In the genomic region with DNA sequence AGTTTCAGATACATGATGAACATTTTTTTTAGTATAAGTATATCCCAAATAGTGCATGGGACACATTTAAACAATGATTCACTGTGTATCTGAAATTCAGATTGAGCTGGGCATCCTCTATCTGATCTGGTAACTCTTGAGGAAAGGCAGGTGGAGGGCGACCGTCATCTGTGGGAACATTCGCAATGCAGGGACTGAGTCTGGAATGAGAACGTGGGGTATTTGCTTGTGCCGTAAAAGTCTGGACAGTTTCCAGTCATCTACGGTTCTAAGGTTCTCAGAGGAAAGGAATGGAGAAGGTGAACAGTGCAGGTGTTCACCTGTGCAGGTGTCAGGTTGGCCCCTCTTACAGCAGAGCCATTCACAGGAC, we compare ENCODE assay signal across 16 cellular contexts. TPM values are rescaled to one million over a fixed set of nuclear protein-coding genes. Genes with fewer than 3 reads are reported as not detected.
DNase-seq lines count a peak whose midpoint lies in the region; ATAC-seq and TF ChIP-seq lines count a peak whose summit lies in the region.
"Had no signal": no experiment of that assay in that cellular context is flagged by ENCODE, and none has a peak within 500 bp of the region (broad histone marks: within the 10 kb centered on the region; RNA-seq: fewer than 3 reads in every experiment).

No MANE protein-coding gene starts in this region.

- H3K27me3 Mint-ChIP-seq in memory B cell (peaks cover 2% of the 10 kb centered on the region), osteocyte (ENCODE audit: unreplicated experiment) (no peaks in the 10 kb centered on the region)

- H3K36me3 Mint-ChIP-seq in memory B cell = no peaks in the 10 kb centered on the region
- no peaks in the 10 kb centered on the region for H3K36me3 Mint-ChIP-seq in osteocyte (ENCODE audit: unreplicated experiment)
- H3K36me3 Mint-ChIP-seq: CD4-positive, CD25-positive, alpha-beta regulatory T cell had no signal

- H3K4me1 Mint-ChIP-seq in memory B cell (peaks cover 22% of the 10 kb centered on the region), osteocyte (ENCODE audit: unreplicated experiment) (peaks cover 74% of the 10 kb centered on the region)

- H3K4me3 ChIP-seq in DOHH2 (ENCODE audit: low read length) = no peak overlapping the region
- no peak overlapping the region for H3K4me3 ChIP-seq in SJCRH30
- no peak overlapping the region for H3K4me3 ChIP-seq in mesendoderm (ENCODE audit: low read length)
- H3K4me3 ChIP-seq: A549 had no signal

- H3K4me3 Mint-ChIP-seq in memory B cell = peak overlapping the region; percentile 29
- no peak overlapping the region for H3K4me3 Mint-ChIP-seq in osteocyte (ENCODE audit: unreplicated experiment)
- H3K4me3 Mint-ChIP-seq: CD4-positive, CD25-positive, alpha-beta regulatory T cell had no signal

- H3K9me3 ChIP-seq in DOHH2 (ENCODE audit: control insufficient read depth, insufficient read depth, low read length) = no peaks in the 10 kb centered on the region
- H3K9me3 ChIP-seq in SJCRH30 (replicated peaks) = no peaks in the 10 kb centered on the region
- H3K9me3 ChIP-seq: A549 had no signal

- H4K20me1 ChIP-seq in DOHH2 (ENCODE audit: control insufficient read depth, insufficient read depth, low read depth, low read length) = peaks cover 57% of the 10 kb centered on the region

- H3K79me1 ChIP-seq in mesendoderm (ENCODE audit: low read length) = no peaks in the 10 kb centered on the region

- H3K27ac ChIP-seq in DOHH2 (ENCODE audit: low read depth, low read length) (no peak overlapping the region), SJCRH30 (peak overlapping the region; percentile 60; the same call in 1 of the 2 replicates), mesendoderm (ENCODE audit: low read depth, low read length) (no peak overlapping the region)
- H3K27ac ChIP-seq: A549, HL-60 had no signal

- H2BK120ac ChIP-seq in mesendoderm (ENCODE audit: low read depth, low read length) = no peak overlapping the region

- no peak overlapping the region for H2BK15ac ChIP-seq in mesendoderm (replicated peaks; ENCODE audit: low read depth)

- peaks cover 61% of the 10 kb centered on the region for H3K4me1 ChIP-seq in DOHH2 (ENCODE audit: control insufficient read depth, low read length)
- peaks cover 53% of the 10 kb centered on the region for H3K4me1 ChIP-seq in SJCRH30
- no peaks in the 10 kb centered on the region for H3K4me1 ChIP-seq in mesendoderm (ENCODE audit: control insufficient read depth, low read depth, low read length)
- H3K4me1 ChIP-seq: A549 had no signal

- H4K8ac ChIP-seq in mesendoderm (ENCODE audit: low read depth, low read length) = no peak overlapping the region

- H3K56ac ChIP-seq in mesendoderm (ENCODE audit: low read length) = no peak overlapping the region

- no peak overlapping the region for H3K4ac ChIP-seq in mesendoderm (ENCODE audit: low read depth, low read length)

- H4K5ac ChIP-seq in mesendoderm (ENCODE audit: low read length) = no peak overlapping the region

- H3F3A ChIP-seq in DOHH2 (ENCODE audit: control insufficient read depth, insufficient read depth) = peaks cover 17% of the 10 kb centered on the region

- peaks cover 39% of the 10 kb centered on the region for H3K36me3 ChIP-seq in DOHH2 (ENCODE audit: control insufficient read depth, low read length)
- H3K36me3 ChIP-seq in SJCRH30 = no peaks in the 10 kb centered on the region
- no peaks in the 10 kb centered on the region for H3K36me3 ChIP-seq in mesendoderm (ENCODE audit: control insufficient read depth, insufficient read depth, low read length)

- peak overlapping the region; percentile 45; the same call in 1 of the 2 replicates for H3K4me2 ChIP-seq in DOHH2 (ENCODE audit: low read length)
- no peak overlapping the region for H3K4me2 ChIP-seq in mesendoderm (ENCODE audit: low read length)
- H3K4me2 ChIP-seq: A549 had no signal

- no CpG with 5 or more reads among the region's 6 CpGs for WGBS in mesendoderm (ENCODE audit: extremely low coverage, insufficient coverage, low lambda C conversion rate)

- H3K23ac ChIP-seq in mesendoderm (ENCODE audit: low read length) = no peak overlapping the region

- no peak for ATAC-seq in memory B cell (ENCODE audit: low read depth)
- no peak for ATAC-seq in GM19455 (IDR thresholded peaks at IDR 0.05; ENCODE audit: unreplicated experiment)
- ATAC-seq: HCT116 had no signal

- H2BK5ac ChIP-seq in mesendoderm (ENCODE audit: low read length) = no peak overlapping the region

- H2AK5ac ChIP-seq in mesendoderm (ENCODE audit: low read length) = no peak overlapping the region

- TF ChIP-seq CTCF in DOHH2 (IDR thresholded peaks at IDR 0.05; ENCODE audit: low read depth, low read length, poor library complexity, severe bottlenecking) = no peak
- TF ChIP-seq CTCF in osteocyte (IDR thresholded peaks at IDR 0.05) = no peak

- H3K18ac ChIP-seq in mesendoderm (ENCODE audit: low read length) = no peak overlapping the region

- H3K9me2 ChIP-seq in DOHH2 (replicated peaks; ENCODE audit: control insufficient read depth, low read length) = no peaks in the 10 kb centered on the region

- H3K9me3 Mint-ChIP-seq in memory B cell = no peaks in the 10 kb centered on the region
- H3K9me3 Mint-ChIP-seq in osteocyte (ENCODE audit: unreplicated experiment) = no peaks in the 10 kb centered on the region
- H3K9me3 Mint-ChIP-seq: CD4-positive, CD25-positive, alpha-beta regulatory T cell had no signal

- H3K27ac Mint-ChIP-seq in memory B cell (no peak overlapping the region), osteocyte (ENCODE audit: unreplicated experiment) (peak overlapping the region; percentile 95)
- H3K27ac Mint-ChIP-seq: CD4-positive, CD25-positive, alpha-beta regulatory T cell had no signal

- no peak for DNase-seq in SJCRH30
- no peak for DNase-seq in memory B cell (ENCODE audit: low spot score in 2 of 2)
- peak; percentile 56 for DNase-seq in osteocyte (ENCODE audit: extremely low spot score, unreplicated experiment)
- DNase-seq in NCI-H1417 (lab: John Stamatoyannopoulos, UW) = no peak
- DNase-seq in globus pallidus (ENCODE audit: low spot score) = no peak
- DNase-seq in mesendoderm = no peak
- DNase-seq: CD4-positive, CD25-positive, alpha-beta regulatory T cell; DMS53 had no signal

- H3K9ac ChIP-seq in mesendoderm (ENCODE audit: low read length) = no peak overlapping the region

- H3K79me2 ChIP-seq in DOHH2 (ENCODE audit: control insufficient read depth, low read length) (peaks cover 62% of the 10 kb centered on the region), mesendoderm (ENCODE audit: control insufficient read depth, insufficient read depth, low read length) (no peaks in the 10 kb centered on the region)

- peaks cover 11% of the 10 kb centered on the region for H3K27me3 ChIP-seq in DOHH2 (ENCODE audit: control insufficient read depth, low read length)
- no peaks in the 10 kb centered on the region for H3K27me3 ChIP-seq in SJCRH30
- no peaks in the 10 kb centered on the region for H3K27me3 ChIP-seq in mesendoderm (ENCODE audit: insufficient read depth, low read length, poor library complexity)

RNA-seq across cellular contexts. Expression of gene CTCFL, which starts 22.6 kb away (rescaled TPM):
- total RNA-seq in SJCRH30 (2014; rRNA removed; shearing (Covaris generic)) = 0.06 TPM in 1 of 2 replicates, not detected in the other
- total RNA-seq in osteocyte = not detected in 2 replicates
- 0.74 TPM for polyA plus RNA-seq in mesendoderm (2013, experiment 1 of 2)
- 0.84 TPM for polyA plus RNA-seq in mesendoderm (2013, experiment 2 of 2)
- total RNA-seq: CD4-positive, CD25-positive, alpha-beta regulatory T cell; H4 had no signal
- polyA plus RNA-seq: AG04450; BJ; CD4-positive, CD25-positive, alpha-beta regulatory T cell had no signal

RNA-seq across cellular contexts. Expression of gene PCK1, which starts 58.6 kb away (rescaled TPM):
- 0.05 TPM in 1 of 2 replicates, not detected in the other for total RNA-seq in SJCRH30 (2014; rRNA removed; shearing (Covaris generic))
- not detected in 2 replicates for total RNA-seq in osteocyte
- polyA plus RNA-seq in mesendoderm (2013, experiment 1 of 2) = not detected
- polyA plus RNA-seq in mesendoderm (2013, experiment 2 of 2) = not detected
- total RNA-seq: CD4-positive, CD25-positive, alpha-beta regulatory T cell had no signal
- polyA plus RNA-seq: AG04450; BJ; CD4-positive, CD25-positive, alpha-beta regulatory T cell had no signal
